Comparison of ENCODE assay signal across 25 cellular contexts in the genomic region with DNA sequence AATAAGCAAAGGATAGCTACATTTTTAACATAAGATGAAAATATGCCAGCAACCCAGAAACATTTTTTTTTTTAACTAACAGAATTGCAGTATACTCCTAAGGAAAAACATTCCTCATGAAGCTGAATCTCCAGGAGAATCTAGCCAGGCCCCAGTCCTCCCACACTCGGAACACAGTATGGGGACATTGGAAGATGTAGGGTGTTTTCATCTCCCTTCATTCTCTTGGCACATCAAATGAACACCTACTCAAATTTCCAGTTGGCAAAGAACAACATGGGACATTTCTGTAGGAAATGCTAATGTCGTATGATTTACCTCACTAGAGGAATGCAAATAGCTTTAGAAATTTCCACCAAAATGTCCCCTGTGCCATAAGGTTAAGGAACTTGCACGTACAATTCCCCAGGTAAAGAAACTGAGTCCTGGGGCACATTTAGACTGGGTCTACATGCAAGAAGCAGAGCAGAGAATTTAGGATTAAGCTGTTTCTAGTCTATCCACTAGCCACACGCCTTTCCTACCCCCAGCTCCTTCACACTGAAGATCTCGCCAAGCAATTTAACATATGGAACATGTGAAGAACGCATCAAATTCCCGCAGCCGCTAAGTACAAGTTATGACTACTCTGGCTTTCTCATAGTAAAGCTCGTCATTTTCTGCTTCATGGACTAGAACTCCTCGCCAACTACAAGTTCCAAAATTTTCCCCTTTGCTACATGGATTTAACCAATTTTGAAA. TPM values are rescaled to one million over a fixed set of nuclear protein-coding genes. Genes with fewer than 3 reads are reported as not detected.
A peak's percentile ranks its signal among the peaks of the same experiment; 100 is the strongest.
DNase-seq lines count a peak whose midpoint lies in the region; TF ChIP-seq lines count a peak whose summit lies in the region.
"Had no signal": no experiment of that assay in that cellular context is flagged by ENCODE, and none has a peak within 500 bp of the region (broad histone marks: within the 10 kb centered on the region; RNA-seq: fewer than 3 reads in every experiment).

No MANE protein-coding gene starts in this region.

- TF ChIP-seq CTCF in nephron (IDR thresholded peaks at IDR 0.05; ENCODE audit: unreplicated experiment in 3 of 3) (no peak), right atrium auricular region (IDR thresholded peaks at IDR 0.05) (no peak)

- no peaks in the 10 kb centered on the region for H3K36me3 ChIP-seq in H7 (replicated peaks; ENCODE audit: control insufficient read depth, insufficient read depth, low read length)
- H3K36me3 ChIP-seq in right atrium auricular region, result no peaks in the 10 kb centered on the region
- H3K36me3 ChIP-seq: BE2C, BLaER1 had no signal

- H3K9me3 Mint-ChIP-seq in nephron, result no peaks in the 10 kb centered on the region

- DNase-seq in occipital lobe (lab: John Stamatoyannopoulos, UW) (peak; percentile 17), superior temporal gyrus (ENCODE audit: extremely low spot score) (peak; percentile 66), substantia nigra (lab: John Stamatoyannopoulos, UW) (no peak), H7 (no peak), right atrium auricular region (ENCODE audit: low spot score) (no peak)
- DNase-seq: 8988T; ACHN; BE2C; C1 segment of cervical spinal cord; CD4-positive, alpha-beta memory T cell; CD4-positive, CD25-positive, alpha-beta regulatory T cell; CD8-positive, alpha-beta memory T cell; COR-L47; DMS 273 treated with DMSO at 0.1 percent for 48 hours; DMS153; DMS53; DMS79; DND-41; EL; GDM1 had no signal

- H3K27me3 ChIP-seq in H7 (ENCODE audit: control insufficient read depth, insufficient read depth, low read length), result peaks cover 29% of the 10 kb centered on the region
- H3K27me3 ChIP-seq in right atrium auricular region, result no peaks in the 10 kb centered on the region
- H3K27me3 ChIP-seq: BE2C, BLaER1 had no signal

- peaks cover 0 to 22% of the 10 kb centered on the region in 2 donors for H3K4me1 ChIP-seq in right atrium auricular region
- H3K4me1 ChIP-seq: BE2C, BLaER1 had no signal

- no peak overlapping the region for H3K27ac Mint-ChIP-seq in nephron
- H3K27ac Mint-ChIP-seq: CD14-positive monocyte; CD4-positive, alpha-beta memory T cell; CD4-positive, CD25-positive, alpha-beta regulatory T cell; CD8-positive, alpha-beta memory T cell had no signal

- H3K27me3 Mint-ChIP-seq in nephron (ENCODE audit: low read depth), result peaks cover 25% of the 10 kb centered on the region

- H3K4me1 Mint-ChIP-seq in nephron, result peaks cover 15% of the 10 kb centered on the region

- H3K27ac ChIP-seq in substantia nigra (ENCODE audit: low read depth, low read length, poor library complexity, severe bottlenecking) (no peak overlapping the region), right atrium auricular region (no peak overlapping the region)
- H3K27ac ChIP-seq: BLaER1 had no signal

- H3K9me3 ChIP-seq in right atrium auricular region, result no peaks in the 10 kb centered on the region
- H3K9me3 ChIP-seq: BE2C had no signal

- H3K4me3 Mint-ChIP-seq in nephron, result peak overlapping the region in 2 of 3 experiments; percentile 40 to 57
- H3K4me3 Mint-ChIP-seq: CD4-positive, alpha-beta memory T cell; CD4-positive, CD25-positive, alpha-beta regulatory T cell had no signal

- H3K4me3 ChIP-seq in H7 (ENCODE audit: insufficient read depth, low read depth, low read length) (no peak overlapping the region), right atrium auricular region (no peak overlapping the region)
- H3K4me3 ChIP-seq: BLaER1, GM12878 had no signal

- no peaks in the 10 kb centered on the region for H3K36me3 Mint-ChIP-seq in nephron (ENCODE audit: low read depth)
- H3K36me3 Mint-ChIP-seq: CD4-positive, CD25-positive, alpha-beta regulatory T cell; CD8-positive, alpha-beta memory T cell had no signal

RNA-seq across cellular contexts. Expression of gene CADM1, which starts 2.9 kb away (rescaled TPM):
- total RNA-seq in occipital lobe, result 248 TPM
- 13.9 and 15.5 TPM in 2 replicates for total RNA-seq in H7 (2014; rRNA removed; shearing (Covaris generic))
- 10 to 100 TPM; 19.8 to 33.9 TPM for total RNA-seq in right atrium auricular region
- total RNA-seq: G401 had no signal

Comparison
In these comparisons a context has a peak if more than half of its experiments do, and no peak if none do; other contexts are left out.
1. DNase-seq: peak in occipital lobe (single experiment) and superior temporal gyrus (single experiment); none in substantia nigra (0 of 49), H7 (single experiment) and right atrium auricular region (single experiment).